ENCODE assay signal across 29 cellular contexts in genomic region chr10:120403109-120403508, GRCh38. TPM values are rescaled to one million over a fixed set of nuclear protein-coding genes. Genes with fewer than 3 reads are reported as not detected.
"Had no signal": no experiment of that assay in that cellular context is flagged by ENCODE, and none has a peak within 500 bp of the region (broad histone marks: within the 10 kb centered on the region; RNA-seq: fewer than 3 reads in every experiment).

No MANE protein-coding gene starts in this region.

- H3K36me3 ChIP-seq: colonic mucosa, right lobe of liver, stomach, tibial artery, upper lobe of right lung had no signal

- H3K9me3 ChIP-seq: colonic mucosa, right lobe of liver, upper lobe of right lung had no signal

- H3K9ac ChIP-seq: parathyroid adenoma had no signal

- H3K4me1 ChIP-seq: body of pancreas, colonic mucosa, parathyroid adenoma, right lobe of liver, stomach, tibial artery, upper lobe of right lung had no signal

- H3K27me3 ChIP-seq: body of pancreas, colonic mucosa, right lobe of liver, stomach, tibial artery, upper lobe of right lung had no signal

- H3K27ac ChIP-seq: body of pancreas, colonic mucosa, parathyroid adenoma, right lobe of liver, skin epidermis, stomach, tibial artery, upper lobe of right lung had no signal

- ATAC-seq: body of pancreas; naive thymus-derived CD8-positive, alpha-beta T cell; right lobe of liver; stimulated activated naive B cell treated with anti-CD40 and anti-IgM and Interleukin-4, amounts not matched to agents 10 μg/mL and 1 μg/mL and 100 μg/mL, for 72 hours; upper lobe of right lung had no signal

- H2AFZ ChIP-seq: parathyroid adenoma had no signal

- H3K79me2 ChIP-seq: parathyroid adenoma had no signal

- H3K4me3 ChIP-seq: body of pancreas, colonic mucosa, right lobe of liver, skin epidermis, stomach, tibial artery, upper lobe of right lung had no signal

- DNase-seq: activated CD4-positive, alpha-beta memory T cell treated with anti-CD3 and anti-CD28 coated beads for 36 hours; activated CD4-positive, alpha-beta T cell treated with anti-CD3 and anti-CD28 coated beads, Interleukin-2, amount 10 ng/mL, durations not matched to agents 24 days and 14 days; activated CD4-positive, CD25-positive, alpha-beta regulatory T cell treated with anti-CD3 and anti-CD28 coated beads, Interleukin-2, amount 50 U/mL, for 72 hours; activated CD8-positive, alpha-beta memory T cell treated with anti-CD3 and anti-CD28 coated beads, Interleukin-2, amount 50 U/mL, for 48 hours; activated gamma-delta T cell; activated naive CD4-positive, alpha-beta T cell treated with anti-CD3 and anti-CD28 coated beads, Interleukin-2, amount 50 U/mL, for 16 hours; activated T-cell treated with anti-CD3 and anti-CD28 coated beads, Interleukin-2, amount 50 U/mL, for 24 hours; amygdala; body of pancreas; colonic mucosa; effector CD8-positive, alpha-beta T cell; glutamatergic neuron; islet precursor cell; midbrain; naive thymus-derived CD8-positive, alpha-beta T cell; nucleus accumbens; right lobe of liver; stimulated activated CD4-positive, alpha-beta T cell treated with anti-CD3 and anti-CD28 coated beads, Interleukin-12 subunit alpha, Interleukin-12 subunit beta, amount 100 ng/mL, for 4 hours; stimulated activated CD4-positive, alpha-beta T cell treated with anti-CD3 and anti-CD28 coated beads, Interleukin-4, amount 100 ng/mL, for 4 hours; stimulated activated CD8-positive, alpha-beta memory T cell treated with anti-CD3 and anti-CD28 coated beads, Interleukin-4, amount 100 ng/mL, for 48 hours; stimulated activated naive B cell treated with anti-CD40 and anti-IgM and Interleukin-4, amounts not matched to agents 10 μg/mL and 1 μg/mL and 100 μg/mL, for 72 hours; stomach; T-helper 2 cell; tibial artery; upper lobe of right lung had no signal

RNA-seq across cellular contexts. Expression of gene PLPP4, which starts 53.9 kb away (rescaled TPM):
- total RNA-seq: activated CD4-positive, alpha-beta memory T cell treated with anti-CD3 and anti-CD28 coated beads for 36 hours; activated CD4-positive, alpha-beta T cell treated with anti-CD3 and anti-CD28 coated beads, Interleukin-2, amount 10 ng/mL, durations not matched to agents 24 days and 14 days; dermis microvascular lymphatic vessel endothelial cell; naive thymus-derived CD8-positive, alpha-beta T cell; neural crest cell; stomach had no signal
- polyA plus RNA-seq: naive thymus-derived CD8-positive, alpha-beta T cell; stomach had no signal
